ENCODE assay signal across 1 cellular context in the genomic region with DNA sequence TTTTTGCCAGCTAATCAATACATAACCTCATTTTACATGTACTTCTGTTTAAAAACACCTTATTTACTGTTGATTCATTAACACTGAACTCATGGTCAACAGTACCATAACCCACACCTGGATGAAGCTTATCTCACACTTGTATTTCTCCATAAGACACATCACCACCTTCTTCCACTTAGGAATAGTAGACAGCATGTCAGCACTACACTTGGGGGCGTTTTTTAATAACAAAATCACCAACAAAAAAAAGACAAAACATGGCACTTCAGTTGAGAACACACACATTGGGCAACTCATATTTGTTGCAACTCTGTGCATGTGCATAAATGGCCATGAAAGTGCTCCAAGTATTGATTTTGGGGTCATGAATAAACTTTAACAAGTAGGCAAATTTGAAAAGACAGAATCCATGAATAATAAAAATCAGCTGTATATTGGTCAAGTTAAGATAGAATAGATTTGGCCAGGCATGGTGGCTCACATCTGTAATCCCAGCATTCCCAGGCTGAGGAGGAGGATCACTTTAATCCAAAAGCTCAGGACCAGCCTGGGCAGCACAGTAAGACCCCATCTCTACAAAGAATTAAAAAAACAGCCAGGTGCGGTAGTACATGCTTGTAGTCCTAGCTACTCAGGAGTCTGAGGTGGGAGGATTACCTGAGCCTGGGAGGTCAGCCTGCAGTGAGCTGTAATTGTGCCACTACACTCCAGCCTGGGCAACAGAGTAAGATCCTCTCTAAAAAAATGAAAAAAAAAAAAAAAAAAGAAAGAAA.
TF ChIP-seq lines count a peak whose summit lies in the region.

No MANE protein-coding gene starts in this region.

TF ChIP-seq in liver, 16 proteins besides CTCF, POLR2A, EP300 and RAD21 (continued from another document):
- TF ChIP-seq, protein P1, sequence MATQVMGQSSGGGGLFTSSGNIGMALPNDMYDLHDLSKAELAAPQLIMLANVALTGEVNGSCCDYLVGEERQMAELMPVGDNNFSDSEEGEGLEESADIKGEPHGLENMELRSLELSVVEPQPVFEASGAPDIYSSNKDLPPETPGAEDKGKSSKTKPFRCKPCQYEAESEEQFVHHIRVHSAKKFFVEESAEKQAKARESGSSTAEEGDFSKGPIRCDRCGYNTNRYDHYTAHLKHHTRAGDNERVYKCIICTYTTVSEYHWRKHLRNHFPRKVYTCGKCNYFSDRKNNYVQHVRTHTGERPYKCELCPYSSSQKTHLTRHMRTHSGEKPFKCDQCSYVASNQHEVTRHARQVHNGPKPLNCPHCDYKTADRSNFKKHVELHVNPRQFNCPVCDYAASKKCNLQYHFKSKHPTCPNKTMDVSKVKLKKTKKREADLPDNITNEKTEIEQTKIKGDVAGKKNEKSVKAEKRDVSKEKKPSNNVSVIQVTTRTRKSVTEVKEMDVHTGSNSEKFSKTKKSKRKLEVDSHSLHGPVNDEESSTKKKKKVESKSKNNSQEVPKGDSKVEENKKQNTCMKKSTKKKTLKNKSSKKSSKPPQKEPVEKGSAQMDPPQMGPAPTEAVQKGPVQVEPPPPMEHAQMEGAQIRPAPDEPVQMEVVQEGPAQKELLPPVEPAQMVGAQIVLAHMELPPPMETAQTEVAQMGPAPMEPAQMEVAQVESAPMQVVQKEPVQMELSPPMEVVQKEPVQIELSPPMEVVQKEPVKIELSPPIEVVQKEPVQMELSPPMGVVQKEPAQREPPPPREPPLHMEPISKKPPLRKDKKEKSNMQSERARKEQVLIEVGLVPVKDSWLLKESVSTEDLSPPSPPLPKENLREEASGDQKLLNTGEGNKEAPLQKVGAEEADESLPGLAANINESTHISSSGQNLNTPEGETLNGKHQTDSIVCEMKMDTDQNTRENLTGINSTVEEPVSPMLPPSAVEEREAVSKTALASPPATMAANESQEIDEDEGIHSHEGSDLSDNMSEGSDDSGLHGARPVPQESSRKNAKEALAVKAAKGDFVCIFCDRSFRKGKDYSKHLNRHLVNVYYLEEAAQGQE (IDR thresholded peaks at IDR 0.05), result no peak
- TF ChIP-seq HNF4G (IDR thresholded peaks at IDR 0.05) (no peak), RXRA (IDR thresholded peaks at IDR 0.05) (peak; percentile 82 to 83), EGR1 (IDR thresholded peaks at IDR 0.05; ENCODE audit: low read depth in 2 of 2) (peak in 1 of 2 donors; percentile 15), TAF1 (conservative IDR thresholded peaks at IDR 0.05) (no peak), FOXA2 (IDR thresholded peaks at IDR 0.05) (no peak), FOXA1 (IDR thresholded peaks at IDR 0.05) (peak; percentile 50), SP1 (IDR thresholded peaks at IDR 0.05) (peak; percentile 78), JUND (IDR thresholded peaks at IDR 0.05) (peak in 1 of 2 donors; percentile 53), NR2F2 (IDR thresholded peaks at IDR 0.05) (peak; percentile 16), HNF4A (conservative IDR thresholded peaks at IDR 0.05) (peak; percentile 70 to 72)
- TF ChIP-seq, protein P2, sequence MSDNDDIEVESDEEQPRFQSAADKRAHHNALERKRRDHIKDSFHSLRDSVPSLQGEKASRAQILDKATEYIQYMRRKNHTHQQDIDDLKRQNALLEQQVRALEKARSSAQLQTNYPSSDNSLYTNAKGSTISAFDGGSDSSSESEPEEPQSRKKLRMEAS (IDR thresholded peaks at IDR 0.05), result peak; percentile 53
- TF ChIP-seq, protein P3, sequence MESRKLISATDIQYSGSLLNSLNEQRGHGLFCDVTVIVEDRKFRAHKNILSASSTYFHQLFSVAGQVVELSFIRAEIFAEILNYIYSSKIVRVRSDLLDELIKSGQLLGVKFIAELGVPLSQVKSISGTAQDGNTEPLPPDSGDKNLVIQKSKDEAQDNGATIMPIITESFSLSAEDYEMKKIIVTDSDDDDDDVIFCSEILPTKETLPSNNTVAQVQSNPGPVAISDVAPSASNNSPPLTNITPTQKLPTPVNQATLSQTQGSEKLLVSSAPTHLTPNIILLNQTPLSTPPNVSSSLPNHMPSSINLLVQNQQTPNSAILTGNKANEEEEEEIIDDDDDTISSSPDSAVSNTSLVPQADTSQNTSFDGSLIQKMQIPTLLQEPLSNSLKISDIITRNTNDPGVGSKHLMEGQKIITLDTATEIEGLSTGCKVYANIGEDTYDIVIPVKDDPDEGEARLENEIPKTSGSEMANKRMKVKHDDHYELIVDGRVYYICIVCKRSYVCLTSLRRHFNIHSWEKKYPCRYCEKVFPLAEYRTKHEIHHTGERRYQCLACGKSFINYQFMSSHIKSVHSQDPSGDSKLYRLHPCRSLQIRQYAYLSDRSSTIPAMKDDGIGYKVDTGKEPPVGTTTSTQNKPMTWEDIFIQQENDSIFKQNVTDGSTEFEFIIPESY (IDR thresholded peaks at IDR 0.05), result peak; percentile 65
